ENCODE assay signal across 9 cellular contexts in the genomic region with DNA sequence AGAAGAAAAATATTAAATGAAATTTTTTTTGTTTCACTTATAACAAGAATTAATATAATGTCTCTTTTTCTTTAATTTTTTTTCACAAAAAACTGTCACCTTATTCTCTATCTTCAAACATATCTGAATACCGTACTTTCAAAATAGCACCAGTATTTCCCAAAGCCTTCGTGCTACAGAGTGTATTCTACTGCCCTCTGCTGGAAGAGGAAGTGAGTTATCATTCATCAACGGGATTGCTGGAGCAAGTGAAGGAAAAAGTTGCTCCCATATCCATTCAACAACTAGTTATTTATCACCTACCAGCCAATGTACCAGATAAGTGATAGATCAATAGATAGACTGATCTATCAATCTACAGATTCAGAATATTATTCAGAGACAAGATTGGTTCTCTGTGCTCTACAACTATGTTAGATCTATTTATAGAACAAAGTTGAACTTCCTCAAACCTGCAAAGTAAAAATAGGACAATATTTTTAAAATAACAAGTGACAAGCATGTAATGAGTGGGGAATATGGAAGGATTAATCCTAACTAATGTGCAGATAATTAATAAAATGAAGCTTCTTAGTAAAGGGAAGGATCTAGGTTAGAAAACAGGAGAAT. TPM values are rescaled to one million over a fixed set of nuclear protein-coding genes. Genes with fewer than 3 reads are reported as not detected.
DNase-seq lines count a peak whose midpoint lies in the region; ATAC-seq and TF ChIP-seq lines count a peak whose summit lies in the region.
"Had no signal": no experiment of that assay in that cellular context is flagged by ENCODE, and none has a peak within 500 bp of the region (broad histone marks: within the 10 kb centered on the region; RNA-seq: fewer than 3 reads in every experiment).

No MANE protein-coding gene starts in this region.

- no peak overlapping the region for H3K27ac Mint-ChIP-seq in nephron progenitor cell

- TF ChIP-seq CTCF in C4-2B (conservative IDR thresholded peaks at IDR 0.05), result peak; percentile 92
- peak; percentile 78 for TF ChIP-seq CTCF in nephron progenitor cell (IDR thresholded peaks at IDR 0.05)

- ATAC-seq in GM18858 (IDR thresholded peaks at IDR 0.05; ENCODE audit: unreplicated experiment) (peak; percentile 77), HG03378 (IDR thresholded peaks at IDR 0.05; ENCODE audit: unreplicated experiment) (peak; percentile 80)

- peaks cover 15% of the 10 kb centered on the region for H3K27me3 Mint-ChIP-seq in nephron progenitor cell (ENCODE audit: low read depth, poor library complexity)

- H3K4me1 Mint-ChIP-seq in nephron progenitor cell, result no peaks in the 10 kb centered on the region

- DNase-seq in NCI-H82 (lab: John Stamatoyannopoulos, UW), result peak; percentile 83
- DNase-seq in dermis blood vessel endothelial cell, result peak; percentile 73
- DNase-seq in nephron progenitor cell, result peak; percentile 29
- no peak for DNase-seq in activated CD4-positive, CD25-positive, alpha-beta regulatory T cell (lab: John Stamatoyannopoulos, UW)
- DNase-seq in ureter (ENCODE audit: low spot score), result no peak

- H3K27ac ChIP-seq in C4-2B, result no peak overlapping the region
- H3K27ac ChIP-seq: neutrophil had no signal

- no peaks in the 10 kb centered on the region for H3K36me3 Mint-ChIP-seq in nephron progenitor cell (ENCODE audit: low read depth)

- H3K9me3 Mint-ChIP-seq in nephron progenitor cell, result no peaks in the 10 kb centered on the region

- H3K4me3 Mint-ChIP-seq in nephron progenitor cell, result no peak overlapping the region

RNA-seq across cellular contexts. Expression of a gene that starts 26.7 kb away (rescaled TPM):
- under 0.01 TPM in 2 replicates for total RNA-seq in dermis blood vessel endothelial cell
- total RNA-seq in ureter, result 0.26 TPM

Comparison
In these comparisons a context has a peak if more than half of its experiments do, and no peak if none do; other contexts are left out.
1. DNase-seq: peak in NCI-H82 (single experiment), dermis blood vessel endothelial cell (single experiment) and nephron progenitor cell (single experiment); none in activated CD4-positive, CD25-positive, alpha-beta regulatory T cell (0 of 4) and ureter (single experiment).